14 cellular contexts compared by ENCODE assay signal in the genomic region with DNA sequence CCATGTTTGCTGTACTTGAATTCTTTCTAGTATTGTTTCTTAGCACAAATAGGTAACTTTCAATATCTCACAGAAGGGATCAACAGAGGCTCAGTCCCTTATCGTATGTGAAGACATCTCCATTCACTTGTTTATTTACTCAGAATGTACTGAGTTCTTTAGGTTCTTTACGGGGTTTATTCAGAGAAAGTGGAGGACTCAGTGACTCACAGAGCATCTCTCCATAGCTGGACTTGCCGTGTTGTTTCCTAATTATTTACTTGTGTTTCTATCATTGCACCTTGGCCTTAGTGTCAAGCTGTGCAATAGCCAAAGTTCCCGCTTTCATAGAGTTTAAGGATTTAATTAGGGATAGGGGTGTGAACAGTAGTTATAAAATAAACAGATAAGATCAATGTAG. TPM values are rescaled to one million over a fixed set of nuclear protein-coding genes. Genes with fewer than 3 reads are reported as not detected.
A peak's percentile ranks its signal among the peaks of the same experiment; 100 is the strongest.
DNase-seq lines count a peak whose midpoint lies in the region; ATAC-seq and TF ChIP-seq lines count a peak whose summit lies in the region.
"Had no signal": no experiment of that assay in that cellular context is flagged by ENCODE, and none has a peak within 500 bp of the region (broad histone marks: within the 10 kb centered on the region; RNA-seq: fewer than 3 reads in every experiment).

No MANE protein-coding gene starts in this region.

- TF ChIP-seq CTCF in SK-N-SH (IDR thresholded peaks at IDR 0.05) (no peak), GM23338 (conservative IDR thresholded peaks at IDR 0.05; ENCODE audit: low read depth in 2 of 2) (no peak)

- H3K4me2 ChIP-seq in SK-N-SH (0 out of 2 replicates have a peak overlapping the region, but pooled peaks have one; percentile 71), GM23338 (no peak overlapping the region)

- 0 out of 2 replicates have a peak overlapping the region, but pooled peaks have one; percentile 29 for H3K9ac ChIP-seq in SK-N-SH

- H4K20me1 ChIP-seq in SK-N-SH (ENCODE audit: insufficient read depth) (no peaks in the 10 kb centered on the region), GM23338 (replicated peaks; ENCODE audit: insufficient read depth) (no peaks in the 10 kb centered on the region)

- peaks cover 6% of the 10 kb centered on the region; the same call in 2 of the 3 replicates for H3K4me1 Mint-ChIP-seq in GM23338
- H3K4me1 Mint-ChIP-seq in activated T-helper 2 cell treated with anti-CD3 and anti-CD28 coated beads, Interferon-gamma antibody, Interleukin-2, Interleukin-4, amounts not matched to agents 10 μg/mL and 5 μg/mL and 100 μg/mL, durations not matched to agents 14 hours and 24 hours and 36 hours (ENCODE audit: low read depth), result peaks cover 56% of the 10 kb centered on the region

- WGBS in SK-N-SH (ENCODE audit: low lambda C conversion rate), result 77% methylated on average over 4 of the region's 4 CpGs

- H3K27ac ChIP-seq in SK-N-SH (ENCODE audit: low read depth in 2 of 2, low read length in 1 of 2) (peak overlapping the region in 1 of 2 experiments; percentile 95; a peak in 2 of 4 replicates), GM23338 (ENCODE audit: low read depth) (no peak overlapping the region)
- H3K27ac ChIP-seq: 22Rv1, left lung, psoas muscle, SJCRH30, VCaP had no signal

- peaks cover 2% of the 10 kb centered on the region; the same call in 1 of the 3 replicates for H3K9me3 Mint-ChIP-seq in GM23338
- H3K9me3 Mint-ChIP-seq in activated T-helper 2 cell treated with anti-CD3 and anti-CD28 coated beads, Interferon-gamma antibody, Interleukin-2, Interleukin-4, amounts not matched to agents 10 μg/mL and 5 μg/mL and 100 μg/mL, durations not matched to agents 14 hours and 24 hours and 36 hours, result no peaks in the 10 kb centered on the region

- H3K27me3 ChIP-seq in SK-N-SH (ENCODE audit: insufficient read depth) (no peaks in the 10 kb centered on the region), GM23338 (ENCODE audit: insufficient read depth) (no peaks in the 10 kb centered on the region)
- H3K27me3 ChIP-seq: left lung, SJCRH30 had no signal

- H3K9me3 ChIP-seq in SK-N-SH, result no peaks in the 10 kb centered on the region
- H3K9me3 ChIP-seq: left lung, psoas muscle, SJCRH30 had no signal

- H3K4me3 Mint-ChIP-seq in GM23338, result no peak overlapping the region
- H3K4me3 Mint-ChIP-seq in activated T-helper 2 cell treated with anti-CD3 and anti-CD28 coated beads, Interferon-gamma antibody, Interleukin-2, Interleukin-4, amounts not matched to agents 10 μg/mL and 5 μg/mL and 100 μg/mL, durations not matched to agents 14 hours and 24 hours and 36 hours (ENCODE audit: low read depth), result no peak overlapping the region

- H3F3A ChIP-seq in SK-N-SH (replicated peaks; ENCODE audit: insufficient read depth) (peaks cover 40% of the 10 kb centered on the region), GM23338 (replicated peaks; ENCODE audit: low read depth) (no peaks in the 10 kb centered on the region)

- POLR2A ChIA-PET in SK-N-SH (lab: Yijun Ruan, JAX), result no interaction called here

- H3K79me2 ChIP-seq in SK-N-SH (ENCODE audit: insufficient read depth), result no peaks in the 10 kb centered on the region
- no peaks in the 10 kb centered on the region for H3K79me2 ChIP-seq in GM23338 (replicated peaks; ENCODE audit: insufficient read depth)

- H3K36me3 Mint-ChIP-seq in GM23338 (ENCODE audit: low read depth), result no peaks in the 10 kb centered on the region
- peaks cover 7% of the 10 kb centered on the region for H3K36me3 Mint-ChIP-seq in activated T-helper 2 cell treated with anti-CD3 and anti-CD28 coated beads, Interferon-gamma antibody, Interleukin-2, Interleukin-4, amounts not matched to agents 10 μg/mL and 5 μg/mL and 100 μg/mL, durations not matched to agents 14 hours and 24 hours and 36 hours (ENCODE audit: low read depth)

- H2AFZ ChIP-seq in SK-N-SH (ENCODE audit: low read depth) (peak overlapping the region; percentile 57), GM23338 (peak overlapping the region; percentile 63; the same call in 1 of the 2 replicates)

- no peak for TF ChIP-seq RAD21 in SK-N-SH (IDR thresholded peaks at IDR 0.05; ENCODE audit: low read length)

- no peak overlapping the region for H3K4me3 ChIP-seq in SK-N-SH (ENCODE audit: low read depth in 2 of 2, low read length in 1 of 2)
- H3K4me3 ChIP-seq in GM23338, result no peak overlapping the region
- H3K4me3 ChIP-seq: left lung, psoas muscle, SJCRH30 had no signal

- no peak for ATAC-seq in SK-N-SH treated with all-trans-retinoic acid at 6 μM for 48 hours
- ATAC-seq in GM23338, result no peak
- ATAC-seq in GM21423 (IDR thresholded peaks at IDR 0.05; ENCODE audit: unreplicated experiment), result no peak
- ATAC-seq: left lung, psoas muscle had no signal

- H3K9me2 ChIP-seq in SK-N-SH, result no peaks in the 10 kb centered on the region
- no peaks in the 10 kb centered on the region for H3K9me2 ChIP-seq in GM23338 (ENCODE audit: insufficient read depth)

- H3K4me1 ChIP-seq in SK-N-SH (ENCODE audit: control insufficient read depth in 1 of 2, insufficient read depth in 2 of 2, low read depth in 1 of 2, low read length in 1 of 2), result peaks cover 5 to 22% of the 10 kb centered on the region in 2 experiments
- no peaks in the 10 kb centered on the region for H3K4me1 ChIP-seq in GM23338 (ENCODE audit: insufficient read depth)
- H3K4me1 ChIP-seq: psoas muscle had no signal

- CTCF ChIA-PET in SK-N-SH (lab: Yijun Ruan, JAX), result no interaction called here

- no peak overlapping the region for H3K27ac Mint-ChIP-seq in GM23338
- H3K27ac Mint-ChIP-seq in activated T-helper 2 cell treated with anti-CD3 and anti-CD28 coated beads, Interferon-gamma antibody, Interleukin-2, Interleukin-4, amounts not matched to agents 10 μg/mL and 5 μg/mL and 100 μg/mL, durations not matched to agents 14 hours and 24 hours and 36 hours, result peak overlapping the region; percentile 85

- intact Hi-C loops in activated T-helper 2 cell treated with anti-CD3 and anti-CD28 coated beads, Interferon-gamma antibody, Interleukin-2, Interleukin-4, amounts not matched to agents 10 μg/mL and 5 μg/mL and 100 μg/mL, durations not matched to agents 14 hours and 24 hours and 36 hours (cut with micrococcal nuclease), result loop anchor here (2.0 kb wide), 3 partner anchors 15 to 55 kb away; no protein-coding TSS in a partner anchor

- no peak for TF ChIP-seq EP300 in SK-N-SH (IDR thresholded peaks at IDR 0.05; ENCODE audit: borderline replicate concordance in 1 of 2, low read depth in 1 of 2, low read length in 1 of 2)

- H3K36me3 ChIP-seq in SK-N-SH (replicated peaks in 1 of 2; ENCODE audit: control insufficient read depth in 1 of 2, insufficient read depth in 2 of 2, low read length in 1 of 2), result no peaks in the 10 kb centered on the region
- H3K36me3 ChIP-seq in GM23338 (ENCODE audit: insufficient read depth), result no peaks in the 10 kb centered on the region
- H3K36me3 ChIP-seq: left lung, SJCRH30 had no signal

- no peaks in the 10 kb centered on the region for H3K27me3 Mint-ChIP-seq in GM23338 (ENCODE audit: insufficient read depth, low read depth, poor library complexity)
- H3K27me3 Mint-ChIP-seq in activated T-helper 2 cell treated with anti-CD3 and anti-CD28 coated beads, Interferon-gamma antibody, Interleukin-2, Interleukin-4, amounts not matched to agents 10 μg/mL and 5 μg/mL and 100 μg/mL, durations not matched to agents 14 hours and 24 hours and 36 hours (ENCODE audit: low read depth), result no peaks in the 10 kb centered on the region

- DNase-seq in SK-N-SH, result no peak
- no peak for DNase-seq in GM23338 (ENCODE audit: low spot score)
- no peak for DNase-seq in activated T-helper 2 cell treated with anti-CD3 and anti-CD28 coated beads, Interferon-gamma antibody, Interleukin-2, Interleukin-4, amounts not matched to agents 10 μg/mL and 5 μg/mL and 100 μg/mL, durations not matched to agents 14 hours and 24 hours and 36 hours (ENCODE audit: low spot score)
- peak; percentile 60 for DNase-seq in iris pigment epithelial cell (ENCODE audit: low read depth)
- no peak for DNase-seq in NOMO-1 treated with DMSO at 0.1 percent for 48 hours (lab: John Stamatoyannopoulos, UW; ENCODE audit: unreplicated experiment)
- no peak for DNase-seq in LoVo (ENCODE audit: low spot score)
- DNase-seq: left lung; psoas muscle; SJCRH30; stimulated activated CD4-positive, alpha-beta T cell treated with anti-CD3 and anti-CD28 coated beads, Interleukin-12 subunit alpha, Interleukin-12 subunit beta, amount 100 ng/mL, for 4 hours had no signal

TF ChIP-seq in SK-N-SH, 30 proteins besides CTCF, POLR2A, EP300 and RAD21 (continues in another document):
- no peak for TF ChIP-seq NRF1 (IDR thresholded peaks at IDR 0.05; ENCODE audit: low read depth, low read length)

TF ChIP-seq in SK-N-SH treated with all-trans-retinoic acid at 6 μM for 48 hours, 23 proteins besides CTCF, POLR2A, EP300 and RAD21 (continues in another document):
- TF ChIP-seq ZNF8 (CRISPR knock-in tag; IDR thresholded peaks at IDR 0.05), result no peak
- no peak for TF ChIP-seq ZFP3 (CRISPR knock-in tag; IDR thresholded peaks at IDR 0.05)
- no peak for TF ChIP-seq ESRRG (CRISPR knock-in tag; IDR thresholded peaks at IDR 0.05)
- no peak for TF ChIP-seq CSDC2 (CRISPR knock-in tag; IDR thresholded peaks at IDR 0.05)
- no peak for TF ChIP-seq PPARA (CRISPR knock-in tag; IDR thresholded peaks at IDR 0.05; ENCODE audit: borderline replicate concordance)
- TF ChIP-seq TOX (CRISPR knock-in tag; IDR thresholded peaks at IDR 0.05; ENCODE audit: borderline replicate concordance), result no peak

TF ChIP-seq in GM23338, 12 proteins besides CTCF, POLR2A, EP300 and RAD21 (continues in another document):
- TF ChIP-seq ZNF114 (CRISPR knock-in tag; IDR thresholded peaks at IDR 0.05) (no peak), STAT1 (IDR thresholded peaks at IDR 0.05; ENCODE audit: unreplicated experiment) (no peak), EZH2phosphoT487 (IDR thresholded peaks at IDR 0.05; ENCODE audit: unreplicated experiment) (no peak), CREB1 (CRISPR knock-in tag; IDR thresholded peaks at IDR 0.05; ENCODE audit: low read depth) (no peak)

RNA-seq across cellular contexts. Expression of a gene that starts 57.1 kb away (rescaled TPM):
- polyA plus RNA-seq in SK-N-SH (2012; rRNA removed), result not detected in 2 replicates
- not detected in 2 replicates for polyA plus RNA-seq in SK-N-SH (2012; cell fraction: cytosol; rRNA removed)
- not detected in 2 replicates for polyA plus RNA-seq in SK-N-SH (2012; cell fraction: nucleus; rRNA removed)
- 2.7 and 3.7 TPM in 2 replicates for total RNA-seq in GM23338 (2014; rRNA removed; shearing (Covaris generic))
- 1.8 and 2.2 TPM in 2 replicates for polyA plus RNA-seq in GM23338 (2016; fragmentation: Nextera tagmentation; extraction: Ambion mirVana)
- 108 and 120 TPM in 2 replicates for total RNA-seq in activated T-helper 2 cell treated with anti-CD3 and anti-CD28 coated beads, Interferon-gamma antibody, Interleukin-2, Interleukin-4, amounts not matched to agents 10 μg/mL and 5 μg/mL and 100 μg/mL, durations not matched to agents 14 hours and 24 hours and 36 hours
- total RNA-seq: SJCRH30 had no signal

Comparison
In these comparisons a context has a peak if more than half of its experiments do, and no peak if none do; other contexts are left out.
1. RNA of a gene that starts 57.1 kb away (total RNA-seq): 108 to 120 TPM in activated T-helper 2 cell treated with anti-CD3 and anti-CD28 coated beads, Interferon-gamma antibody, Interleukin-2, Interleukin-4, amounts not matched to agents 10 μg/mL and 5 μg/mL and 100 μg/mL, durations not matched to agents 14 hours and 24 hours and 36 hours; 2.7 to 3.7 TPM in GM23338; every median in the first group is over 10 times any median in the second.